ENCODE assay signal across 8 cellular contexts in genomic region chr6:46130665-46131064, GRCh38. TPM values are rescaled to one million over a fixed set of nuclear protein-coding genes. Genes with fewer than 3 reads are reported as not detected.
DNase-seq lines count a peak whose midpoint lies in the region; FAIRE-seq and TF ChIP-seq lines count a peak whose summit lies in the region.

No MANE protein-coding gene starts in this region.

- H3K36me3 Mint-ChIP-seq in activated CD4-positive, alpha-beta T cell treated with anti-CD3 and anti-CD28 coated beads, Interleukin-2, amount 10 ng/mL, durations not matched to agents 24 days and 14 days (ENCODE audit: low read depth): no peaks in the 10 kb centered on the region
- H3K36me3 Mint-ChIP-seq in T-helper 2 cell treated with Interferon-gamma antibody and Interleukin-4, amounts not matched to agents 5 μg/mL and 100 μg/mL, for 36 hours (ENCODE audit: low read depth): peaks cover 2% of the 10 kb centered on the region

- H3K4me3 Mint-ChIP-seq in activated CD4-positive, alpha-beta T cell treated with anti-CD3 and anti-CD28 coated beads, Interleukin-2, amount 10 ng/mL, durations not matched to agents 24 days and 14 days: peak overlapping the region; percentile 89
- peak overlapping the region; percentile 92 for H3K4me3 Mint-ChIP-seq in T-helper 2 cell treated with Interferon-gamma antibody and Interleukin-4, amounts not matched to agents 5 μg/mL and 100 μg/mL, for 36 hours

- H3K27me3 ChIP-seq in kidney epithelial cell (ENCODE audit: control insufficient read depth, insufficient read depth, low read length): no peaks in the 10 kb centered on the region

- DNase-seq in activated CD4-positive, alpha-beta T cell treated with anti-CD3 and anti-CD28 coated beads, Interleukin-2, amount 10 ng/mL, durations not matched to agents 24 days and 14 days: no peak
- no peak for DNase-seq in activated CD4-positive, alpha-beta T cell treated with anti-CD3 and anti-CD28 coated beads for 4 hours
- no peak for DNase-seq in T-helper 2 cell treated with Interferon-gamma antibody and Interleukin-4, amounts not matched to agents 5 μg/mL and 100 μg/mL, for 36 hours (ENCODE audit: low spot score)
- DNase-seq in kidney epithelial cell (ENCODE audit: low read depth): no peak
- peak; percentile 38 for DNase-seq in superior temporal gyrus (ENCODE audit: extremely low spot score)
- no peak for DNase-seq in activated gamma-delta T cell treated with Interleukin-2 at 50 U/mL for 16 hours
- DNase-seq in SK-N-DZ (ENCODE audit: low spot score): no peak
- no peak for DNase-seq in HTR-8/SVneo (ENCODE audit: insufficient read length, low spot score)

- peaks cover 20% of the 10 kb centered on the region for H3K4me1 Mint-ChIP-seq in activated CD4-positive, alpha-beta T cell treated with anti-CD3 and anti-CD28 coated beads, Interleukin-2, amount 10 ng/mL, durations not matched to agents 24 days and 14 days
- H3K4me1 Mint-ChIP-seq in T-helper 2 cell treated with Interferon-gamma antibody and Interleukin-4, amounts not matched to agents 5 μg/mL and 100 μg/mL, for 36 hours (ENCODE audit: low read depth): peaks cover 12% of the 10 kb centered on the region

- H3K27me3 Mint-ChIP-seq in activated CD4-positive, alpha-beta T cell treated with anti-CD3 and anti-CD28 coated beads, Interleukin-2, amount 10 ng/mL, durations not matched to agents 24 days and 14 days: peaks cover 5% of the 10 kb centered on the region
- peaks cover 11% of the 10 kb centered on the region for H3K27me3 Mint-ChIP-seq in T-helper 2 cell treated with Interferon-gamma antibody and Interleukin-4, amounts not matched to agents 5 μg/mL and 100 μg/mL, for 36 hours (ENCODE audit: low read depth)

- no peak for TF ChIP-seq CTCF in kidney epithelial cell (IDR thresholded peaks at IDR 0.05; ENCODE audit: insufficient read depth, low read length, poor library complexity, severe bottlenecking)

- FAIRE-seq in HTR-8/SVneo (lab: Jason Lieb, UNC): no peak

- H3K9me3 Mint-ChIP-seq in activated CD4-positive, alpha-beta T cell treated with anti-CD3 and anti-CD28 coated beads, Interleukin-2, amount 10 ng/mL, durations not matched to agents 24 days and 14 days: peaks cover 4% of the 10 kb centered on the region
- H3K9me3 Mint-ChIP-seq in T-helper 2 cell treated with Interferon-gamma antibody and Interleukin-4, amounts not matched to agents 5 μg/mL and 100 μg/mL, for 36 hours: no peaks in the 10 kb centered on the region

- intact Hi-C loops in activated CD4-positive, alpha-beta T cell treated with anti-CD3 and anti-CD28 coated beads, Interleukin-2, amount 10 ng/mL, durations not matched to agents 24 days and 14 days (cut with micrococcal nuclease): loop anchor here (10.0 kb wide), 1 partner anchor 196 kb away; no protein-coding TSS in a partner anchor

- H3K27ac Mint-ChIP-seq in activated CD4-positive, alpha-beta T cell treated with anti-CD3 and anti-CD28 coated beads, Interleukin-2, amount 10 ng/mL, durations not matched to agents 24 days and 14 days: no peak overlapping the region
- H3K27ac Mint-ChIP-seq in T-helper 2 cell treated with Interferon-gamma antibody and Interleukin-4, amounts not matched to agents 5 μg/mL and 100 μg/mL, for 36 hours: no peak overlapping the region

- no peaks in the 10 kb centered on the region for H3K36me3 ChIP-seq in kidney epithelial cell (ENCODE audit: control insufficient read depth, insufficient read depth, low read length)

- H3K4me3 ChIP-seq in kidney epithelial cell (ENCODE audit: low read depth, low read length): peak overlapping the region; percentile 63

RNA-seq across cellular contexts. Expression of gene ENPP4, which starts 0.9 kb away (rescaled TPM):
- 5.3 and 6.0 TPM in 2 replicates for total RNA-seq in activated CD4-positive, alpha-beta T cell treated with anti-CD3 and anti-CD28 coated beads, Interleukin-2, amount 10 ng/mL, durations not matched to agents 24 days and 14 days
- 9.8 and 10.4 TPM in 2 replicates for total RNA-seq in kidney epithelial cell
- polyA plus RNA-seq in SK-N-DZ (2014; cell fraction: cytosol; rRNA removed): 8.1 and 9.5 TPM in 2 replicates
- 8.1 and 8.2 TPM in 2 replicates for polyA plus RNA-seq in SK-N-DZ (2014; cell fraction: nucleus; rRNA removed)

RNA-seq across cellular contexts. Expression of gene ENPP5, which starts 40.1 kb away (rescaled TPM):
- not detected in 2 replicates for total RNA-seq in activated CD4-positive, alpha-beta T cell treated with anti-CD3 and anti-CD28 coated beads, Interleukin-2, amount 10 ng/mL, durations not matched to agents 24 days and 14 days
- 4.9 and 6.6 TPM in 2 replicates for total RNA-seq in kidney epithelial cell
- polyA plus RNA-seq in SK-N-DZ (2014; cell fraction: cytosol; rRNA removed): 0.13 TPM in 1 of 2 replicates, not detected in the other
- polyA plus RNA-seq in SK-N-DZ (2014; cell fraction: nucleus; rRNA removed): 0.10 TPM in 1 of 2 replicates, not detected in the other
